22 cellular contexts compared by ENCODE assay signal in genomic region chr11:78855146-78855545, GRCh38.
"Had no signal": no experiment of that assay in that cellular context is flagged by ENCODE, and none has a peak within 500 bp of the region (broad histone marks: within the 10 kb centered on the region; RNA-seq: fewer than 3 reads in every experiment).

No MANE protein-coding gene starts in this region.

- H3K4me3 ChIP-seq: dorsolateral prefrontal cortex, gastroesophageal sphincter, heart left ventricle, hepatocyte, lung, ovary, right lobe of liver, testis, tibial artery had no signal

- H2AFZ ChIP-seq: hepatocyte had no signal

- H3K27me3 ChIP-seq: dorsolateral prefrontal cortex, foreskin keratinocyte, gastroesophageal sphincter, hepatocyte, ovary, right lobe of liver, testis, tibial artery had no signal

- H3K36me3 ChIP-seq: heart left ventricle, ovary, right lobe of liver had no signal

- DNase-seq: dorsolateral prefrontal cortex; effector CD4-positive, alpha-beta T cell; foreskin keratinocyte; heart left ventricle; kidney; natural killer cell; occipital lobe; ovary; retina; right lobe of liver; stimulated activated CD4-positive, alpha-beta T cell treated with anti-CD3 and anti-CD28 coated beads, Interleukin-4, amount 100 ng/mL, for 4 hours; stimulated activated naive CD8-positive, alpha-beta T cell treated with anti-CD3 and anti-CD28 coated beads, Interleukin-15, Interleukin-2, amounts not matched to agents 100 U/mL and 50 U/mL, for 24 hours; substantia nigra; testis; tibial artery had no signal

- H3K27ac ChIP-seq: epithelial cell of prostate, foreskin keratinocyte, gastroesophageal sphincter, heart left ventricle, hepatocyte, ovary, right lobe of liver, testis, tibial artery had no signal

- H3K9me3 ChIP-seq: gastroesophageal sphincter, heart left ventricle, ovary, right lobe of liver, testis, tibial artery had no signal

- ATAC-seq: esophagus mucosa; foreskin keratinocyte; gastroesophageal sphincter; heart left ventricle; left lobe of liver; natural killer cell; right lobe of liver; stimulated activated memory B cell treated with anti-CD40 and anti-IgM and Interleukin-4, amounts not matched to agents 10 μg/mL and 1 μg/mL and 100 μg/mL, for 72 hours; stimulated activated naive CD8-positive, alpha-beta T cell treated with anti-CD3 and anti-CD28 coated beads, Interleukin-15, Interleukin-2, amounts not matched to agents 100 U/mL and 50 U/mL, for 24 hours had no signal

- H3K4me1 ChIP-seq: foreskin keratinocyte, gastroesophageal sphincter, right lobe of liver, testis, tibial artery had no signal

- H3K79me2 ChIP-seq: hepatocyte had no signal

- H3K4me2 ChIP-seq: hepatocyte had no signal
